Comparison of ENCODE assay signal across 9 cellular contexts in genomic region chr20:45813489-45813888, GRCh38. TPM values are rescaled to one million over a fixed set of nuclear protein-coding genes. Genes with fewer than 3 reads are reported as not detected.
DNase-seq lines count a peak whose midpoint lies in the region; ATAC-seq, FAIRE-seq and TF ChIP-seq lines count a peak whose summit lies in the region.
"Had no signal": no experiment of that assay in that cellular context is flagged by ENCODE, and none has a peak within 500 bp of the region (broad histone marks: within the 10 kb centered on the region; RNA-seq: fewer than 3 reads in every experiment).

No MANE protein-coding gene starts in this region.

- H3K4me3 ChIP-seq in HUES64 (ENCODE audit: low read length), result peak overlapping the region; percentile 97
- peak overlapping the region; percentile 78 for H3K4me3 ChIP-seq in astrocyte (ENCODE audit: insufficient read depth, low read depth, low read length)
- H3K4me3 ChIP-seq in upper lobe of right lung, result no peak overlapping the region

- no peak for ATAC-seq in upper lobe of right lung
- ATAC-seq in HG02759 (IDR thresholded peaks at IDR 0.05; ENCODE audit: unreplicated experiment), result no peak
- ATAC-seq in GM21515 (IDR thresholded peaks at IDR 0.05; ENCODE audit: unreplicated experiment), result no peak

- no peak overlapping the region for H2AFZ ChIP-seq in astrocyte (ENCODE audit: low read depth, low read length)

- H3K36me3 Mint-ChIP-seq in astrocyte (ENCODE audit: low read depth, unreplicated experiment), result peaks cover 6% of the 10 kb centered on the region
- peaks cover 21% of the 10 kb centered on the region for H3K36me3 Mint-ChIP-seq in mesothelial cell of epicardium

- H3K4me1 Mint-ChIP-seq in astrocyte (ENCODE audit: low read depth, unreplicated experiment) (peaks cover 6% of the 10 kb centered on the region), mesothelial cell of epicardium (peaks cover 19% of the 10 kb centered on the region)

- peak overlapping the region; percentile 85 for H3K4me2 ChIP-seq in astrocyte (ENCODE audit: low read length)

- no peak for DNase-seq in astrocyte (ENCODE audit: low read depth)
- DNase-seq in mesothelial cell of epicardium (ENCODE audit: low spot score in 2 of 2, unreplicated experiment in 2 of 2), result no peak
- no peak for DNase-seq in upper lobe of right lung
- no peak for DNase-seq in GM19238 (ENCODE audit: insufficient read length, low spot score)

- H3K9ac ChIP-seq in HUES64 (ENCODE audit: low read depth, low read length), result peak overlapping the region; percentile 85
- H3K9ac ChIP-seq in astrocyte (ENCODE audit: low read length), result peak overlapping the region; percentile 85

- FAIRE-seq in astrocyte (lab: Jason Lieb, UNC), result no peak

- H3K27ac ChIP-seq in C4-2B (peak overlapping the region; percentile 93), HUES64 (ENCODE audit: low read depth, low read length) (no peak overlapping the region), astrocyte (ENCODE audit: low read depth, low read length) (peak overlapping the region; percentile 58), upper lobe of right lung (no peak overlapping the region)

- TF ChIP-seq CTCF in C4-2B (conservative IDR thresholded peaks at IDR 0.05), result no peak
- TF ChIP-seq CTCF in astrocyte (IDR thresholded peaks at IDR 0.05; ENCODE audit: insufficient read depth, low read depth, low read length), result no peak
- TF ChIP-seq CTCF in mesothelial cell of epicardium (IDR thresholded peaks at IDR 0.05; ENCODE audit: unreplicated experiment), result no peak
- TF ChIP-seq CTCF in upper lobe of right lung (IDR thresholded peaks at IDR 0.05), result no peak

- H3K36me3 ChIP-seq in HUES64 (ENCODE audit: insufficient read depth, low read length) (peaks cover 75% of the 10 kb centered on the region), astrocyte (ENCODE audit: insufficient read depth, low read length) (peaks cover 28% of the 10 kb centered on the region), upper lobe of right lung (peaks cover 32% of the 10 kb centered on the region)

- no peaks in the 10 kb centered on the region for H4K20me1 ChIP-seq in astrocyte (ENCODE audit: insufficient read depth, low read length)

- 43% methylated on average over 4 of the region's 7 CpGs for WGBS in HUES64

- H3K27me3 Mint-ChIP-seq in astrocyte (ENCODE audit: low read depth, unreplicated experiment) (no peaks in the 10 kb centered on the region), mesothelial cell of epicardium (ENCODE audit: low read depth) (no peaks in the 10 kb centered on the region)

- no peaks in the 10 kb centered on the region for H3K27me3 ChIP-seq in HUES64 (ENCODE audit: insufficient read depth, low read length)
- H3K27me3 ChIP-seq in astrocyte (ENCODE audit: insufficient read depth, low read length), result no peaks in the 10 kb centered on the region
- H3K27me3 ChIP-seq in upper lobe of right lung, result no peaks in the 10 kb centered on the region

- intact Hi-C loops in upper lobe of right lung (cut with DNase I), result no loop called here

- H3K9me3 ChIP-seq in HUES64 (ENCODE audit: insufficient read depth, low read depth, low read length) (no peaks in the 10 kb centered on the region), astrocyte (ENCODE audit: insufficient read depth, low read depth, low read length) (no peaks in the 10 kb centered on the region), upper lobe of right lung (no peaks in the 10 kb centered on the region)

- H3K4me3 Mint-ChIP-seq in astrocyte (ENCODE audit: unreplicated experiment) (peak overlapping the region; percentile 87), mesothelial cell of epicardium (peak overlapping the region; percentile 78)

- H3K9me3 Mint-ChIP-seq in astrocyte (ENCODE audit: unreplicated experiment) (no peaks in the 10 kb centered on the region), mesothelial cell of epicardium (no peaks in the 10 kb centered on the region)

- H3K4me1 ChIP-seq in HUES64 (ENCODE audit: insufficient read depth, low read length), result no peaks in the 10 kb centered on the region
- peaks cover 9% of the 10 kb centered on the region for H3K4me1 ChIP-seq in astrocyte (ENCODE audit: insufficient read depth, low read length)
- H3K4me1 ChIP-seq in upper lobe of right lung, result peaks cover 11% of the 10 kb centered on the region

- peaks cover 30% of the 10 kb centered on the region for H3K79me2 ChIP-seq in astrocyte (ENCODE audit: insufficient read depth, low read length)

- H3K27ac Mint-ChIP-seq in astrocyte (ENCODE audit: unreplicated experiment) (no peak overlapping the region), mesothelial cell of epicardium (peak overlapping the region; percentile 6)

RNA-seq across cellular contexts. Expression of gene UBE2C, which starts 1.0 kb away (rescaled TPM):
- polyA plus RNA-seq in HUES64 (2013, experiment 1 of 2), result 229 TPM
- 266 TPM for polyA plus RNA-seq in HUES64 (2013, experiment 2 of 2)
- total RNA-seq in astrocyte, result 6.2 and 12.3 TPM in 2 replicates
- 48.1 to 50.2 TPM (median 48.3 TPM) in 3 replicates for total RNA-seq in mesothelial cell of epicardium
- 1.4 TPM for total RNA-seq in upper lobe of right lung

RNA-seq across cellular contexts. Expression of gene TNNC2, which starts 13.6 kb away (rescaled TPM):
- polyA plus RNA-seq in HUES64 (2013, experiment 1 of 2), result 1.4 TPM
- 1.5 TPM for polyA plus RNA-seq in HUES64 (2013, experiment 2 of 2)
- not detected in 2 replicates for total RNA-seq in astrocyte
- total RNA-seq in mesothelial cell of epicardium, result 0.54 to 0.79 TPM in 2 of 3 replicates, not detected in the other
- 0.61 TPM for total RNA-seq in upper lobe of right lung
- total RNA-seq: dermis microvascular lymphatic vessel endothelial cell had no signal

RNA-seq across cellular contexts. Expression of gene SNX21, which starts 20.1 kb away (rescaled TPM):
- 8.5 TPM for polyA plus RNA-seq in HUES64 (2013, experiment 1 of 2)
- polyA plus RNA-seq in HUES64 (2013, experiment 2 of 2), result 8.6 TPM
- total RNA-seq in astrocyte, result 13.3 and 14.2 TPM in 2 replicates
- total RNA-seq in mesothelial cell of epicardium, result 15.8 to 21.0 TPM (median 17.3 TPM) in 3 replicates
- total RNA-seq in upper lobe of right lung, result 23.4 TPM

RNA-seq across cellular contexts. Expression of gene DNTTIP1, which starts 21.7 kb away (rescaled TPM):
- polyA plus RNA-seq in HUES64 (2013, experiment 1 of 2), result 38.8 TPM
- polyA plus RNA-seq in HUES64 (2013, experiment 2 of 2), result 39.9 TPM
- total RNA-seq in astrocyte (28.1 and 28.7 TPM in 2 replicates), mesothelial cell of epicardium (25.9 to 28.9 TPM (median 26.5 TPM) in 3 replicates), upper lobe of right lung (32.0 TPM)

RNA-seq across cellular contexts. Expression of gene WFDC3, which starts 21.8 kb away (rescaled TPM):
- not detected for polyA plus RNA-seq in HUES64 (2013, experiment 1 of 2)
- polyA plus RNA-seq in HUES64 (2013, experiment 2 of 2), result not detected
- total RNA-seq in astrocyte, result 2.0 and 2.2 TPM in 2 replicates
- 0.45 TPM in 1 of 3 replicates, not detected in the others for total RNA-seq in mesothelial cell of epicardium
- 2.1 TPM for total RNA-seq in upper lobe of right lung
- total RNA-seq: dermis microvascular lymphatic vessel endothelial cell had no signal

Comparison
In these comparisons a context has a peak if more than half of its experiments do, and no peak if none do; other contexts are left out.
1. H3K27ac ChIP-seq: peak in C4-2B (single experiment) and astrocyte (single experiment); none in HUES64 (single experiment) and upper lobe of right lung (single experiment).